In the genomic region with DNA sequence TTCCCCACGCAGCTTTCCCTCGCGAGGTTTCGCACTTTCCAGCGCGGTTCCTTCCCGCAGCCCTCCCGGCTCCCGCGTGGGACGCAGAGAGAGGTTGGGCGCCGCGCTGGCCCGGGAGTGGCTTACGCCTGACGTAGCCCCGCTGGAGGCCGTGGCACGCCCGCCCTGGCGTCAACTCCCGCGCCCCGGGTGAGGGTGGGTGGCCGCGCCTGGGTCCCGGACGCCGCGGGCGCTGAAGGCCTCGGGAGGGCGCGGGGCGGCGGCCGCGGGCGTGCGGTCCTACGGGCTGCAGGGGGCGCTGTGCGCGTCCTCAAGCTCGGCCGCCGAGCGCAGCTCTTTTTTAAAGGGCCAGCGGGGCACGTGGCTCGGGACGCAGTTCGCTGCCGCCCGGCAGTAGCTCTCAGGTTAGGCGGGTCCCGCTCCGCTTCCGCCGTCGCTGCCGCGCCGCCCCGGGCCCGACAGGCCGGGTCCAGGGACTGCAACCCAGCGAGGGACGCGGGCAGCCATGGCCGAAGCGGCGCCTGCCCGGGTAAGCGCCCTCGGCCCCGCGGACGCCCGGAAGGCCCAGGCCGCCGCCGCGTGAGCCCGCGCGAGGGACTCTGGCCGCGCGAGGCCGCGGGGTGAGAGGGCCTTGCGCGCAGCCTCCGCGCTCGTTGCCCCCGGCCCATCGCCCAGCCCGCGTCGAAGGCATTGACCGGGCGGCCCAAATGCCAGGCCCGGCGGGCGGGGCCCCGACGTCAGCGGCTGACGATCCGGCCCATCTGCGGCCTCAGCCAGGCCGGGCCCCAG, we compare ENCODE assay signal across 8 cellular contexts. TPM values are rescaled to one million over a fixed set of nuclear protein-coding genes. Genes with fewer than 3 reads are reported as not detected.
DNase-seq lines count a peak whose midpoint lies in the region; ATAC-seq, FAIRE-seq and TF ChIP-seq lines count a peak whose summit lies in the region.

Gene ZNF783, plus strand, starts transcription at position 368 of the 789 bp plus-strand sequence. Its CDS starts 138 bp downstream, at position 506.

- DNase-seq in GM18507 (ENCODE audit: extremely low spot score, insufficient read length, low read depth) (peak; percentile 85), NCI-H2029 treated with DMSO at 0.1 percent for 48 hours (lab: John Stamatoyannopoulos, UW) (peak; percentile 56), UCSD-AML1 (lab: John Stamatoyannopoulos, UW; ENCODE audit: unreplicated experiment) (peak; percentile 84), brain microvascular endothelial cell (peak; percentile 72)

- peak within 1 kb of the TSS; percentile 88 to 91 (median 89) for H3K9ac ChIP-seq in skeletal muscle tissue (ENCODE audit: low read depth in 1 of 3, low read length in 3 of 3)

- peaks cover 8% of the 10 kb centered on the region for H3K36me3 ChIP-seq in brain microvascular endothelial cell (replicated peaks)
- H3K36me3 ChIP-seq in skeletal muscle tissue (ENCODE audit: control insufficient read depth in 3 of 3, insufficient read depth in 3 of 3, low read length in 3 of 3): peaks cover 12 to 15% (median 15%) of the 10 kb centered on the region in 3 donors

- H3K9me3 ChIP-seq in iPS-18c (ENCODE audit: control insufficient read depth, insufficient read depth, low read length) (no peaks in the 10 kb centered on the region), skeletal muscle tissue (ENCODE audit: control insufficient read depth in 3 of 3, low read length in 3 of 3) (no peaks in the 10 kb centered on the region)

- peaks cover 3 to 7% (median 5%) of the 10 kb centered on the region in 3 donors for H3K4me1 ChIP-seq in skeletal muscle tissue (ENCODE audit: control insufficient read depth in 3 of 3, insufficient read depth in 3 of 3, low read length in 3 of 3)

- peak; percentile 98 for TF ChIP-seq CTCF in 22Rv1 (IDR thresholded peaks at IDR 0.05)
- TF ChIP-seq CTCF in brain microvascular endothelial cell (IDR thresholded peaks at IDR 0.05; ENCODE audit: low read depth, low read length, missing control alignments): peak; percentile 60

- in situ Hi-C loops in brain microvascular endothelial cell (cut with HindIII; ENCODE audit: low pct_ligation_motif_present, low sequenced_read_pairs): no loop called here

- peak; percentile 77 for ATAC-seq in HG02973 (IDR thresholded peaks at IDR 0.05; ENCODE audit: unreplicated experiment)

- H3K27me3 ChIP-seq in brain microvascular endothelial cell (replicated peaks): no peaks in the 10 kb centered on the region
- H3K27me3 ChIP-seq in skeletal muscle tissue (ENCODE audit: control insufficient read depth in 3 of 3, insufficient read depth in 3 of 3, low read length in 3 of 3): no peaks in the 10 kb centered on the region

- H3K4me3 ChIP-seq in brain microvascular endothelial cell (ENCODE audit: low read depth, low read length) (peak within 1 kb of the TSS; percentile 59), iPS-18c (ENCODE audit: insufficient read depth, low read depth, low read length) (peak within 1 kb of the TSS; percentile 71), skeletal muscle tissue (ENCODE audit: low read length in 3 of 3) (peak within 1 kb of the TSS; percentile 75 to 81 (median 78))

- FAIRE-seq in GM18507 (lab: Jason Lieb, UNC): peak; percentile 73

- H3K27ac ChIP-seq in 22Rv1: peak within 1 kb of the TSS; percentile 84
- peak within 1 kb of the TSS; percentile 85 for H3K27ac ChIP-seq in brain microvascular endothelial cell
- H3K27ac ChIP-seq in skeletal muscle tissue (ENCODE audit: low read depth, low read length): peak within 1 kb of the TSS; percentile 76

RNA-seq across cellular contexts. Expression of gene ZNF783, which starts in this region (rescaled TPM):
- total RNA-seq in skeletal muscle tissue: 8.9 TPM

Comparison
In these comparisons a context has a peak if more than half of its experiments do, and no peak if none do; other contexts are left out.
1. Peak in every context shown above with its lines: DNase-seq, ATAC-seq, H3K4me3 ChIP-seq and H3K27ac ChIP-seq.